ENCODE assay signal across 1 cellular context in the genomic region with DNA sequence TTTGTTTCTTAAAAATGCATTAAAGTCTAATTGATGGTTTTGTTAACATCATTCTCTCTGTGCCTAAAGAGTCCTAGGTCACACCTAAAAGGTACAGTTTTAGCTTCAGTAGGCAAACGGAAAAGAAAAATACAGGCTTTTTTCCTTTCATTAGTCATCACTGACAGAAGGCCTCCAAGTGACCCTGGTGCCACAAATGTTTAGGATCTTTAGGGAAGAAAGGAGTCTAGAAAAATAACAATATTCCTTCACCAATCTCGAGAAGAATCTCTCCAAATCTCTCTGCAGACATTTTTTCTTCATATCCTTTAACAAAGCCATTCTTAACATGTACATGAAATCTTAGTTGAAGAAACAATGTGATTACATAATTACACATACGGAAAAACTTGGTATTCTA.
TF ChIP-seq lines count a peak whose summit lies in the region.

No MANE protein-coding gene starts in this region.

TF ChIP-seq in H1, 55 proteins besides CTCF, POLR2A, EP300 and RAD21:
- TF ChIP-seq SP2 (IDR thresholded peaks at IDR 0.05; ENCODE audit: low read length) (no peak), SIRT6 (IDR thresholded peaks at IDR 0.05; ENCODE audit: low read length) (no peak), HDAC2 (IDR thresholded peaks at IDR 0.05; ENCODE audit: borderline replicate concordance in 1 of 2, low read depth in 2 of 2, low read length in 2 of 2) (no peak), TEAD4 (IDR thresholded peaks at IDR 0.05; ENCODE audit: low read depth, low read length) (no peak), TAF7 (optimal IDR thresholded peaks at IDR 0.05; ENCODE audit: borderline replicate concordance, low read depth, low read length) (no peak), RBBP5 (IDR thresholded peaks at IDR 0.05; ENCODE audit: borderline replicate concordance, low read depth, low read length) (no peak), FOSL1 (IDR thresholded peaks at IDR 0.05; ENCODE audit: insufficient read depth, low read depth, low read length) (no peak), JUND (IDR thresholded peaks at IDR 0.05; ENCODE audit: low read length) (no peak), BRCA1 (IDR thresholded peaks at IDR 0.05; ENCODE audit: low read depth, low read length) (no peak), NRF1 (IDR thresholded peaks at IDR 0.05; ENCODE audit: low read depth, low read length) (no peak), TBP (IDR thresholded peaks at IDR 0.05; ENCODE audit: low read depth, low read length) (no peak), CEBPB (IDR thresholded peaks at IDR 0.05; ENCODE audit: low read depth, low read length) (no peak), CTBP2 (IDR thresholded peaks at IDR 0.05; ENCODE audit: borderline replicate concordance, insufficient read depth, insufficient read length, low read length) (no peak), RXRA (IDR thresholded peaks at IDR 0.05; ENCODE audit: insufficient read depth, low read depth, low read length) (no peak), TAF1 (IDR thresholded peaks at IDR 0.05; ENCODE audit: low read depth, low read length) (no peak)
- TF ChIP-seq, protein P1, sequence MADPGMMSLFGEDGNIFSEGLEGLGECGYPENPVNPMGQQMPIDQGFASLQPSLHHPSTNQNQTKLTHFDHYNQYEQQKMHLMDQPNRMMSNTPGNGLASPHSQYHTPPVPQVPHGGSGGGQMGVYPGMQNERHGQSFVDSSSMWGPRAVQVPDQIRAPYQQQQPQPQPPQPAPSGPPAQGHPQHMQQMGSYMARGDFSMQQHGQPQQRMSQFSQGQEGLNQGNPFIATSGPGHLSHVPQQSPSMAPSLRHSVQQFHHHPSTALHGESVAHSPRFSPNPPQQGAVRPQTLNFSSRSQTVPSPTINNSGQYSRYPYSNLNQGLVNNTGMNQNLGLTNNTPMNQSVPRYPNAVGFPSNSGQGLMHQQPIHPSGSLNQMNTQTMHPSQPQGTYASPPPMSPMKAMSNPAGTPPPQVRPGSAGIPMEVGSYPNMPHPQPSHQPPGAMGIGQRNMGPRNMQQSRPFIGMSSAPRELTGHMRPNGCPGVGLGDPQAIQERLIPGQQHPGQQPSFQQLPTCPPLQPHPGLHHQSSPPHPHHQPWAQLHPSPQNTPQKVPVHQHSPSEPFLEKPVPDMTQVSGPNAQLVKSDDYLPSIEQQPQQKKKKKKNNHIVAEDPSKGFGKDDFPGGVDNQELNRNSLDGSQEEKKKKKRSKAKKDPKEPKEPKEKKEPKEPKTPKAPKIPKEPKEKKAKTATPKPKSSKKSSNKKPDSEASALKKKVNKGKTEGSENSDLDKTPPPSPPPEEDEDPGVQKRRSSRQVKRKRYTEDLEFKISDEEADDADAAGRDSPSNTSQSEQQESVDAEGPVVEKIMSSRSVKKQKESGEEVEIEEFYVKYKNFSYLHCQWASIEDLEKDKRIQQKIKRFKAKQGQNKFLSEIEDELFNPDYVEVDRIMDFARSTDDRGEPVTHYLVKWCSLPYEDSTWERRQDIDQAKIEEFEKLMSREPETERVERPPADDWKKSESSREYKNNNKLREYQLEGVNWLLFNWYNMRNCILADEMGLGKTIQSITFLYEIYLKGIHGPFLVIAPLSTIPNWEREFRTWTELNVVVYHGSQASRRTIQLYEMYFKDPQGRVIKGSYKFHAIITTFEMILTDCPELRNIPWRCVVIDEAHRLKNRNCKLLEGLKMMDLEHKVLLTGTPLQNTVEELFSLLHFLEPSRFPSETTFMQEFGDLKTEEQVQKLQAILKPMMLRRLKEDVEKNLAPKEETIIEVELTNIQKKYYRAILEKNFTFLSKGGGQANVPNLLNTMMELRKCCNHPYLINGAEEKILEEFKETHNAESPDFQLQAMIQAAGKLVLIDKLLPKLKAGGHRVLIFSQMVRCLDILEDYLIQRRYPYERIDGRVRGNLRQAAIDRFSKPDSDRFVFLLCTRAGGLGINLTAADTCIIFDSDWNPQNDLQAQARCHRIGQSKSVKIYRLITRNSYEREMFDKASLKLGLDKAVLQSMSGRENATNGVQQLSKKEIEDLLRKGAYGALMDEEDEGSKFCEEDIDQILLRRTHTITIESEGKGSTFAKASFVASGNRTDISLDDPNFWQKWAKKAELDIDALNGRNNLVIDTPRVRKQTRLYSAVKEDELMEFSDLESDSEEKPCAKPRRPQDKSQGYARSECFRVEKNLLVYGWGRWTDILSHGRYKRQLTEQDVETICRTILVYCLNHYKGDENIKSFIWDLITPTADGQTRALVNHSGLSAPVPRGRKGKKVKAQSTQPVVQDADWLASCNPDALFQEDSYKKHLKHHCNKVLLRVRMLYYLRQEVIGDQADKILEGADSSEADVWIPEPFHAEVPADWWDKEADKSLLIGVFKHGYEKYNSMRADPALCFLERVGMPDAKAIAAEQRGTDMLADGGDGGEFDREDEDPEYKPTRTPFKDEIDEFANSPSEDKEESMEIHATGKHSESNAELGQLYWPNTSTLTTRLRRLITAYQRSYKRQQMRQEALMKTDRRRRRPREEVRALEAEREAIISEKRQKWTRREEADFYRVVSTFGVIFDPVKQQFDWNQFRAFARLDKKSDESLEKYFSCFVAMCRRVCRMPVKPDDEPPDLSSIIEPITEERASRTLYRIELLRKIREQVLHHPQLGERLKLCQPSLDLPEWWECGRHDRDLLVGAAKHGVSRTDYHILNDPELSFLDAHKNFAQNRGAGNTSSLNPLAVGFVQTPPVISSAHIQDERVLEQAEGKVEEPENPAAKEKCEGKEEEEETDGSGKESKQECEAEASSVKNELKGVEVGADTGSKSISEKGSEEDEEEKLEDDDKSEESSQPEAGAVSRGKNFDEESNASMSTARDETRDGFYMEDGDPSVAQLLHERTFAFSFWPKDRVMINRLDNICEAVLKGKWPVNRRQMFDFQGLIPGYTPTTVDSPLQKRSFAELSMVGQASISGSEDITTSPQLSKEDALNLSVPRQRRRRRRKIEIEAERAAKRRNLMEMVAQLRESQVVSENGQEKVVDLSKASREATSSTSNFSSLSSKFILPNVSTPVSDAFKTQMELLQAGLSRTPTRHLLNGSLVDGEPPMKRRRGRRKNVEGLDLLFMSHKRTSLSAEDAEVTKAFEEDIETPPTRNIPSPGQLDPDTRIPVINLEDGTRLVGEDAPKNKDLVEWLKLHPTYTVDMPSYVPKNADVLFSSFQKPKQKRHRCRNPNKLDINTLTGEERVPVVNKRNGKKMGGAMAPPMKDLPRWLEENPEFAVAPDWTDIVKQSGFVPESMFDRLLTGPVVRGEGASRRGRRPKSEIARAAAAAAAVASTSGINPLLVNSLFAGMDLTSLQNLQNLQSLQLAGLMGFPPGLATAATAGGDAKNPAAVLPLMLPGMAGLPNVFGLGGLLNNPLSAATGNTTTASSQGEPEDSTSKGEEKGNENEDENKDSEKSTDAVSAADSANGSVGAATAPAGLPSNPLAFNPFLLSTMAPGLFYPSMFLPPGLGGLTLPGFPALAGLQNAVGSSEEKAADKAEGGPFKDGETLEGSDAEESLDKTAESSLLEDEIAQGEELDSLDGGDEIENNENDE (IDR thresholded peaks at IDR 0.05; ENCODE audit: insufficient replicate concordance, low read length), result no peak
- TF ChIP-seq, protein P2, sequence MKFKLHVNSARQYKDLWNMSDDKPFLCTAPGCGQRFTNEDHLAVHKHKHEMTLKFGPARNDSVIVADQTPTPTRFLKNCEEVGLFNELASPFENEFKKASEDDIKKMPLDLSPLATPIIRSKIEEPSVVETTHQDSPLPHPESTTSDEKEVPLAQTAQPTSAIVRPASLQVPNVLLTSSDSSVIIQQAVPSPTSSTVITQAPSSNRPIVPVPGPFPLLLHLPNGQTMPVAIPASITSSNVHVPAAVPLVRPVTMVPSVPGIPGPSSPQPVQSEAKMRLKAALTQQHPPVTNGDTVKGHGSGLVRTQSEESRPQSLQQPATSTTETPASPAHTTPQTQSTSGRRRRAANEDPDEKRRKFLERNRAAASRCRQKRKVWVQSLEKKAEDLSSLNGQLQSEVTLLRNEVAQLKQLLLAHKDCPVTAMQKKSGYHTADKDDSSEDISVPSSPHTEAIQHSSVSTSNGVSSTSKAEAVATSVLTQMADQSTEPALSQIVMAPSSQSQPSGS (IDR thresholded peaks at IDR 0.05; ENCODE audit: low read length), result no peak
